ENCODE assay signal across 10 cellular contexts in genomic region chr10:103739039-103739764, GRCh38.
DNase-seq lines count a peak whose midpoint lies in the region; ATAC-seq and TF ChIP-seq lines count a peak whose summit lies in the region.
"Had no signal": no experiment of that assay in that cellular context is flagged by ENCODE, and none has a peak within 500 bp of the region (broad histone marks: within the 10 kb centered on the region; RNA-seq: fewer than 3 reads in every experiment).

No MANE protein-coding gene starts in this region.

- no peak overlapping the region for H3K4me3 ChIP-seq in esophagus (ENCODE audit: low read depth in 1 of 2, low read length in 2 of 2)
- H3K4me3 ChIP-seq in mucosa of rectum (ENCODE audit: low read length in 2 of 2): no peak overlapping the region
- H3K4me3 ChIP-seq in spleen: no peak overlapping the region

- intact Hi-C loops in spleen (cut with DNase I; ENCODE audit: low total_unique reads): no loop called here

- H3K27ac ChIP-seq in esophagus (ENCODE audit: low read depth in 2 of 2, low read length in 1 of 2): peak overlapping the region; percentile 65 to 79
- peak overlapping the region; percentile 27 to 44 for H3K27ac ChIP-seq in mucosa of rectum (ENCODE audit: low read depth in 2 of 2, low read length in 2 of 2)
- no peak overlapping the region for H3K27ac ChIP-seq in spleen

- H3K36me3 ChIP-seq in esophagus (ENCODE audit: control insufficient read depth in 2 of 2, insufficient read depth in 2 of 2, low read length in 1 of 2): peaks cover 0 to 4% of the 10 kb centered on the region in 2 donors
- peaks cover 12 to 16% of the 10 kb centered on the region in 2 donors for H3K36me3 ChIP-seq in mucosa of rectum (ENCODE audit: control insufficient read depth in 2 of 2, insufficient read depth in 2 of 2, low read length in 2 of 2)
- no peaks in the 10 kb centered on the region for H3K36me3 ChIP-seq in spleen
- H3K36me3 ChIP-seq: tibial artery had no signal

- H3K27me3 ChIP-seq in esophagus (ENCODE audit: control insufficient read depth in 1 of 2, insufficient read depth in 2 of 2, low read length in 2 of 2) (no peaks in the 10 kb centered on the region), mucosa of rectum (ENCODE audit: control insufficient read depth in 2 of 2, insufficient read depth in 2 of 2, low read length in 2 of 2) (no peaks in the 10 kb centered on the region), spleen (replicated peaks in 1 of 7) (no peaks in the 10 kb centered on the region)
- H3K27me3 ChIP-seq: tibial artery had no signal

- ATAC-seq in HG02840 (IDR thresholded peaks at IDR 0.05; ENCODE audit: low FRiP score, unreplicated experiment): no peak

- no peak overlapping the region for H3K9ac ChIP-seq in mucosa of rectum (ENCODE audit: low read depth in 1 of 2, low read length in 2 of 2)

- TF ChIP-seq CTCF in spleen (IDR thresholded peaks at IDR 0.05 in 8 of 11, conservative IDR thresholded peaks at IDR 0.05 in 3 of 11): no peak

- 29 to 44% methylated on average over 13 of the region's 13 CpGs for WGBS in esophagus, 2 donors
- 64 to 78% (median 73%) methylated on average over 13 of the region's 13 CpGs for WGBS in spleen, 5 donors

- TF ChIP-seq POLR2A in spleen (IDR thresholded peaks at IDR 0.05): no peak

- H3K4me1 ChIP-seq in esophagus (ENCODE audit: control insufficient read depth in 2 of 2, insufficient read depth in 2 of 2, low read length in 1 of 2) (peaks cover 18 to 20% of the 10 kb centered on the region in 2 donors), mucosa of rectum (ENCODE audit: control insufficient read depth in 2 of 2, insufficient read depth in 2 of 2, low read length in 2 of 2) (peaks cover 10 to 12% of the 10 kb centered on the region in 2 donors), spleen (peaks cover 0 to 18% (median 5%) of the 10 kb centered on the region in 6 donors)

- DNase-seq in A172 (ENCODE audit: low spot score): peak; percentile 92
- DNase-seq in NCI-H82 treated with DMSO at 0.1 percent for 48 hours (lab: John Stamatoyannopoulos, UW; ENCODE audit: unreplicated experiment): peak; percentile 7
- DNase-seq in activated naive CD4-positive, alpha-beta T cell treated with Interleukin-2 at 50 U/mL for 16 hours: no peak
- DNase-seq in spleen: no peak
- DNase-seq in effector CD8-positive, alpha-beta T cell (lab: John Stamatoyannopoulos, UW): no peak
- DNase-seq: occipital lobe had no signal

- no peaks in the 10 kb centered on the region for H3K9me3 ChIP-seq in esophagus (ENCODE audit: control insufficient read depth in 2 of 2, insufficient read depth in 1 of 2, low read depth in 1 of 2, low read length in 1 of 2)
- H3K9me3 ChIP-seq in mucosa of rectum (ENCODE audit: control insufficient read depth in 2 of 2, low read length in 2 of 2): no peaks in the 10 kb centered on the region
- no peaks in the 10 kb centered on the region for H3K9me3 ChIP-seq in spleen
- H3K9me3 ChIP-seq: tibial artery had no signal

Comparison
In these comparisons a context has a peak if more than half of its experiments do, and no peak if none do; other contexts are left out.
1. DNase-seq: peak in A172 (single experiment) and NCI-H82 treated with DMSO at 0.1 percent for 48 hours (single experiment); none in activated naive CD4-positive, alpha-beta T cell treated with Interleukin-2 at 50 U/mL for 16 hours (single experiment), spleen (single experiment) and effector CD8-positive, alpha-beta T cell (single experiment).
2. H3K27ac ChIP-seq: peak in esophagus (2 of 2) and mucosa of rectum (2 of 2); none in spleen (0 of 8).